ENCODE assay signal across 26 cellular contexts in genomic region chr5:57878301-57878722, GRCh38.
"Had no signal": no experiment of that assay in that cellular context is flagged by ENCODE, and none has a peak within 500 bp of the region (broad histone marks: within the 10 kb centered on the region; RNA-seq: fewer than 3 reads in every experiment).

No MANE protein-coding gene starts in this region.

- H3K9me3 Mint-ChIP-seq: activated naive CD8-positive, alpha-beta T cell treated with anti-CD3 and anti-CD28 coated beads for 36 hours; endodermal cell; memory B cell; stimulated activated memory B cell treated with anti-CD40 and anti-IgM and Interleukin-4, amounts not matched to agents 10 μg/mL and 1 μg/mL and 100 μg/mL, for 72 hours; T-helper 1 cell treated with Interleukin-12 subunit alpha and Interleukin-12 subunit beta and Interleukin-4 antibody, amounts not matched to agents 30 μg/mL and 1 μg/mL, for 36 hours had no signal

- H3K27me3 ChIP-seq: esophagus squamous epithelium, gastroesophageal sphincter, sigmoid colon, stomach, upper lobe of left lung had no signal

- H3K4me2 ChIP-seq: smooth muscle cell had no signal

- H3K4me1 ChIP-seq: gastroesophageal sphincter, sigmoid colon, stomach, upper lobe of left lung had no signal

- H3K27ac Mint-ChIP-seq: activated naive CD8-positive, alpha-beta T cell treated with anti-CD3 and anti-CD28 coated beads for 36 hours; endodermal cell; memory B cell; progenitor cell of endocrine pancreas; stimulated activated memory B cell treated with anti-CD40 and anti-IgM and Interleukin-4, amounts not matched to agents 10 μg/mL and 1 μg/mL and 100 μg/mL, for 72 hours; T-helper 1 cell treated with Interleukin-12 subunit alpha and Interleukin-12 subunit beta and Interleukin-4 antibody, amounts not matched to agents 30 μg/mL and 1 μg/mL, for 36 hours had no signal

- ATAC-seq: gastroesophageal sphincter; left ventricle myocardium superior; mucosa of descending colon; stimulated activated memory B cell treated with anti-CD40 and anti-IgM and Interleukin-4, amounts not matched to agents 10 μg/mL and 1 μg/mL and 100 μg/mL, for 72 hours had no signal

- H3K36me3 Mint-ChIP-seq: activated naive CD8-positive, alpha-beta T cell treated with anti-CD3 and anti-CD28 coated beads for 36 hours; memory B cell; stimulated activated memory B cell treated with anti-CD40 and anti-IgM and Interleukin-4, amounts not matched to agents 10 μg/mL and 1 μg/mL and 100 μg/mL, for 72 hours had no signal

- H3K4me3 ChIP-seq: esophagus squamous epithelium, gastroesophageal sphincter, mucosa of descending colon, sigmoid colon, smooth muscle cell, stomach, upper lobe of left lung had no signal

- H3K4me1 Mint-ChIP-seq: activated naive CD8-positive, alpha-beta T cell treated with anti-CD3 and anti-CD28 coated beads for 36 hours; endodermal cell; memory B cell; stimulated activated memory B cell treated with anti-CD40 and anti-IgM and Interleukin-4, amounts not matched to agents 10 μg/mL and 1 μg/mL and 100 μg/mL, for 72 hours had no signal

- H3K27ac ChIP-seq: gastroesophageal sphincter, sigmoid colon, stomach, upper lobe of left lung had no signal

- DNase-seq: activated CD4-positive, alpha-beta T cell treated with anti-CD3 and anti-CD28 coated beads for 4 hours; activated CD4-positive, alpha-beta T cell treated with anti-CD3 and anti-CD28 coated beads, Interleukin-2, amount 50 U/mL, for 48 hours; activated CD4-positive, CD25-positive, alpha-beta regulatory T cell; activated naive CD4-positive, alpha-beta T cell treated with Interleukin-2 at 50 U/mL for 16 hours; activated naive CD8-positive, alpha-beta T cell treated with anti-CD3 and anti-CD28 coated beads for 36 hours; activated T-cell treated with anti-CD3 and anti-CD28 coated beads, Interleukin-2, amount 50 U/mL, for 48 hours; cortex of kidney; endodermal cell; esophagus squamous epithelium; head of caudate nucleus; hypothalamus; left ventricle myocardium superior; mucosa of descending colon; occipital lobe; retina; sigmoid colon; stimulated activated CD4-positive, alpha-beta T cell treated with anti-CD3 and anti-CD28 coated beads, Interleukin-15, amount 100 ng/mL, for 24 hours; stomach; T1000; upper lobe of left lung had no signal

- H3K36me3 ChIP-seq: esophagus squamous epithelium, gastroesophageal sphincter, sigmoid colon, stomach, upper lobe of left lung had no signal

- H3K27me3 Mint-ChIP-seq: activated naive CD8-positive, alpha-beta T cell treated with anti-CD3 and anti-CD28 coated beads for 36 hours; progenitor cell of endocrine pancreas had no signal

- H3K4me3 Mint-ChIP-seq: activated naive CD8-positive, alpha-beta T cell treated with anti-CD3 and anti-CD28 coated beads for 36 hours; endodermal cell; memory B cell; stimulated activated memory B cell treated with anti-CD40 and anti-IgM and Interleukin-4, amounts not matched to agents 10 μg/mL and 1 μg/mL and 100 μg/mL, for 72 hours; T-helper 1 cell treated with Interleukin-12 subunit alpha and Interleukin-12 subunit beta and Interleukin-4 antibody, amounts not matched to agents 30 μg/mL and 1 μg/mL, for 36 hours had no signal

- H3K9me3 ChIP-seq: esophagus squamous epithelium, gastroesophageal sphincter, mucosa of descending colon, sigmoid colon, stomach, upper lobe of left lung had no signal
